ENCODE assay signal across 8 cellular contexts in the genomic region with DNA sequence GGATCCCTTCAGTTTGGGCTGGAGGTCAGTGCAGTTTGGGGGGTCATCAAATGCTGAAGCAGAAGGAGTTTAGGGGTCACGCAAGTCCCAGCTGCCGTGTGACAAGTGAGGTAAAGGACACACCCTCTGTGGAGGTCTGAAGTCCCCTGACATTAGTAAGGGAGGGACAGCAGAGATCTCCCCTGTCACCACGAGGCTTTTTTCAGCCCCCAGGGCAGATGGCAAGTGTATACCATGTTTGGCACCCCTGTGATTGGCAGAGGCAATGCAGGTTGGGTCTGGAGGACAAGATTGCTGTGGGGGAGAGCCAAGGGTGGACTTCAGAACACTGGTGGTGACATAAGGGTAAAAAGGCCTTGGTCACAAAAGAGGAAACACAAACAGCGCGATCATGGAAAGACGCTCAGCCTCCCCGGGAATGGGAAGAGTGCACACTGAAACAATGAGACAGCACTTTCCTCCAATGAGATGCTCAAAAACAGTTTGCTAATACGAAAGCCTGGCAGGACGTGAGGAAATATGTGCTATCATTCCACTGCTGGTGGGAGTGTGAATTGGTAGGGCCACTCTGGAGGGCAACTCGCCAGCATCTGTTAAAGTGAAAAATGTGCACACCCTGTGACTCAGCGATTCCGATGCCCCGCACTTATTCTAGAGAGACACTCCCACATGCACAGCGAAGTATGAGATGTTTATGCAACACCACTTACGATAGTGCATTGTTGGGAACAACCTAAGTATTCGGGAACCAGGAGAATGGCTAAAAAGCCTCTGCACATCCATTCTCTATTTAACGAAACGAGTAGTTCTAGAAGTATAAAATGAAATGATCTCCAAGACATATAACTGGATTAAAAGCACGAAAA.
DNase-seq lines count a peak whose midpoint lies in the region; ATAC-seq lines count a peak whose summit lies in the region.

No MANE protein-coding gene starts in this region.

- H3K27ac Mint-ChIP-seq in activated naive CD4-positive, alpha-beta T cell treated with anti-CD3 and anti-CD28 coated beads, Interleukin-2, amount 50 U/mL, for 24 hours, result peak overlapping the region; percentile 94

- ATAC-seq in GM21390 (IDR thresholded peaks at IDR 0.05; ENCODE audit: unreplicated experiment), result no peak

- no peaks in the 10 kb centered on the region for H3K36me3 Mint-ChIP-seq in activated naive CD4-positive, alpha-beta T cell treated with anti-CD3 and anti-CD28 coated beads, Interleukin-2, amount 50 U/mL, for 24 hours

- no peaks in the 10 kb centered on the region for H3K9me3 Mint-ChIP-seq in activated naive CD4-positive, alpha-beta T cell treated with anti-CD3 and anti-CD28 coated beads, Interleukin-2, amount 50 U/mL, for 24 hours

- peak overlapping the region; percentile 71 for H3K4me3 Mint-ChIP-seq in activated naive CD4-positive, alpha-beta T cell treated with anti-CD3 and anti-CD28 coated beads, Interleukin-2, amount 50 U/mL, for 24 hours

- DNase-seq in ELR (ENCODE audit: low read depth), result peak; percentile 95
- DNase-seq in NOMO-1 (lab: John Stamatoyannopoulos, UW; ENCODE audit: unreplicated experiment in 2 of 2), result peak; percentile 69 to 81
- peak in 36 of 42 donors; percentile 12 to 79 (median 52) for DNase-seq in head of caudate nucleus
- peak in 8 of 10 donors; percentile 27 to 85 (median 44) for DNase-seq in posterior cingulate gyrus
- no peak for DNase-seq in effector CD8-positive, alpha-beta T cell (lab: John Stamatoyannopoulos, UW)
- DNase-seq in activated CD4-positive, CD25-positive, alpha-beta regulatory T cell treated with anti-CD3 and anti-CD28 coated beads, Interleukin-2, amount 50 U/mL, for 72 hours, result no peak

- peaks cover 80% of the 10 kb centered on the region for H3K4me1 Mint-ChIP-seq in activated naive CD4-positive, alpha-beta T cell treated with anti-CD3 and anti-CD28 coated beads, Interleukin-2, amount 50 U/mL, for 24 hours

- intact Hi-C loops in head of caudate nucleus (cut with DNase I), result no loop called here
- intact Hi-C loops in posterior cingulate gyrus (cut with DNase I), result no loop called here

- no peaks in the 10 kb centered on the region for H3K27me3 Mint-ChIP-seq in activated naive CD4-positive, alpha-beta T cell treated with anti-CD3 and anti-CD28 coated beads, Interleukin-2, amount 50 U/mL, for 24 hours

Comparison
In these comparisons a context has a peak if more than half of its experiments do, and no peak if none do; other contexts are left out.
1. DNase-seq: peak in ELR (single experiment), NOMO-1 (2 of 2), head of caudate nucleus (36 of 42) and posterior cingulate gyrus (8 of 10); none in effector CD8-positive, alpha-beta T cell (single experiment) and activated CD4-positive, CD25-positive, alpha-beta regulatory T cell treated with anti-CD3 and anti-CD28 coated beads, Interleukin-2, amount 50 U/mL, for 72 hours (single experiment).